22 cellular contexts compared by ENCODE assay signal in the genomic region with DNA sequence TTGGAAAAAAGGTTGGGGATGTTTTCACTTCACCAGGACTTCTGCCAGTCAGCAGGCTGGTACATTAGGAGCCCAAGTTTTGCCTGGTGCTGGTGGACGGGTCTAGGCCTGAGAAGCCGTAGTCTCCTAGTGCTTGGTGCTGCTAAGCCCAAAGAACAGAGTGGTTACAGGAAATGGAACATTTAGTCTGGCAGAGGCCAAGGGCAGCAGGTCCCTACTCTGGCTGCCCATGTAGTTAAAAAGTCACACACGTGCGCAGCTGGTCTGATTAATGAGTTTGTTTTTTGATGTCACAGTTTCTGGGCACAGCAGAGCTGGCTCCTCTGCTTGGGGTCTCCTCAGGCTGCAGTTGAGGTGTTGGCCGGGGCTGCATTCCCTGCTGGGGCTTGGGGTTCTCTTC. TPM values are rescaled to one million over a fixed set of nuclear protein-coding genes. Genes with fewer than 3 reads are reported as not detected.
DNase-seq lines count a peak whose midpoint lies in the region; ATAC-seq, FAIRE-seq and TF ChIP-seq lines count a peak whose summit lies in the region.
"Had no signal": no experiment of that assay in that cellular context is flagged by ENCODE, and none has a peak within 500 bp of the region (broad histone marks: within the 10 kb centered on the region; RNA-seq: fewer than 3 reads in every experiment).

No MANE protein-coding gene starts in this region.

- DNase-seq in COLO668 (lab: John Stamatoyannopoulos, UW; ENCODE audit: unreplicated experiment) (peak; percentile 42), HL-60 (ENCODE audit: low read depth in 1 of 2, low spot score in 1 of 2) (no peak), ascending aorta (ENCODE audit: low spot score in 2 of 2) (no peak), pancreas (peak in 2 of 6 donors; percentile 46 to 58), cortex of kidney (lab: John Stamatoyannopoulos, UW) (no peak), omental fat pad (ENCODE audit: low spot score) (no peak)
- DNase-seq in stimulated activated naive CD4-positive, alpha-beta T cell treated with Interleukin-2 at 50 U/mL for 16 hours (lab: John Stamatoyannopoulos, UW), result no peak
- DNase-seq: activated CD4-positive, alpha-beta memory T cell treated with anti-CD3 and anti-CD28 coated beads for 36 hours; activated naive CD4-positive, alpha-beta T cell treated with Interleukin-2 at 50 U/mL for 16 hours; GF-D8; KBM-7; NCI-H2029; stimulated activated naive CD4-positive, alpha-beta T cell; SW 1271; upper lobe of right lung had no signal

- H3K27me3 ChIP-seq in HL-60 (ENCODE audit: insufficient read depth, poor library complexity, severe bottlenecking) (no peaks in the 10 kb centered on the region), ascending aorta (no peaks in the 10 kb centered on the region), pancreas (no peaks in the 10 kb centered on the region)
- H3K27me3 ChIP-seq: upper lobe of right lung had no signal

- H3K36me3 ChIP-seq in ascending aorta (no peaks in the 10 kb centered on the region), pancreas (no peaks in the 10 kb centered on the region)
- H3K36me3 ChIP-seq: upper lobe of right lung had no signal

- H3K4me3 ChIP-seq in HL-60 (replicated peaks; ENCODE audit: insufficient read depth, low read length), result no peak overlapping the region
- H3K4me3 ChIP-seq in ascending aorta, result no peak overlapping the region
- H3K4me3 ChIP-seq in pancreas, result no peak overlapping the region
- H3K4me3 ChIP-seq: coronary artery, lung, upper lobe of right lung had no signal

- H3K27ac ChIP-seq in HL-60 (replicated peaks) (peak overlapping the region; percentile 12; the same call in 1 of the 2 replicates), ascending aorta (peak overlapping the region; percentile 73 to 80), pancreas (peak overlapping the region; percentile 52 to 80 (median 74))
- H3K27ac ChIP-seq: coronary artery, upper lobe of right lung had no signal

- FAIRE-seq in pancreas (lab: Jason Lieb, UNC), result no peak
- FAIRE-seq: D721Med, islet of Langerhans had no signal

- peak; percentile 56 to 73 (median 61) for ATAC-seq in pancreas
- no peak for ATAC-seq in omental fat pad (ENCODE audit: low FRiP score)
- ATAC-seq: HCT116, sciatic nerve, upper lobe of right lung had no signal

- H3K4me1 ChIP-seq in ascending aorta (peaks cover 24 to 48% of the 10 kb centered on the region in 2 donors), pancreas (peaks cover 18 to 37% (median 19%) of the 10 kb centered on the region in 3 donors)

- H3K9me3 ChIP-seq in ascending aorta, result no peaks in the 10 kb centered on the region
- H3K9me3 ChIP-seq in pancreas, result no peaks in the 10 kb centered on the region
- H3K9me3 ChIP-seq: upper lobe of right lung had no signal

- 26 to 32% methylated on average over 5 of the region's 5 CpGs for WGBS in pancreas, 2 donors

- intact Hi-C loops in ascending aorta (cut with DNase I), result loop anchor here (2.0 kb wide), 1 partner anchor 44 kb away; no protein-coding TSS in a partner anchor
- intact Hi-C loops in pancreas (cut with DNase I), result no loop called here

- TF ChIP-seq CTCF in HL-60 (IDR thresholded peaks at IDR 0.05; ENCODE audit: insufficient read depth, low read length), result no peak
- TF ChIP-seq CTCF in ascending aorta (IDR thresholded peaks at IDR 0.05), result no peak
- no peak for TF ChIP-seq CTCF in pancreas (IDR thresholded peaks at IDR 0.05)
- TF ChIP-seq CTCF in omental fat pad (IDR thresholded peaks at IDR 0.05), result no peak

RNA-seq across cellular contexts. Expression of a gene that starts 20.6 kb away (rescaled TPM):
- total RNA-seq in ascending aorta, result 216 TPM
- total RNA-seq in pancreas, result 10 to 100 TPM; 17.1 to 35.9 (median 20.5) TPM
- polyA plus RNA-seq in pancreas, result 10 to 100 TPM; 15.5 to 16.5 TPM
- 100 to 1,000 TPM in 1 of 4 donors, 10 to 100 TPM in 3; 34.8 to 128 (median 51.4) TPM for total RNA-seq in omental fat pad

RNA-seq across cellular contexts. Expression of a gene that starts 55.6 kb away (rescaled TPM):
- total RNA-seq in ascending aorta, result 1.8 TPM
- 1 to 10 TPM; 1.2 to 4.4 (median 2.3) TPM for total RNA-seq in pancreas
- 1 to 10 TPM; 3.5 to 7.3 TPM for polyA plus RNA-seq in pancreas
- 1 to 10 TPM; 1.6 to 5.7 (median 2.9) TPM for total RNA-seq in omental fat pad

RNA-seq across cellular contexts. Expression of a gene that starts 59.1 kb away (rescaled TPM):
- not detected for total RNA-seq in ascending aorta
- total RNA-seq in pancreas, result under 1 TPM; 0.51 to 0.97 (median 0.73) TPM
- polyA plus RNA-seq in pancreas, result 1 to 10 TPM in 1 of 2 donors, under 1 TPM in 1; 0.91 to 2.1 TPM
- total RNA-seq in omental fat pad, result 1 to 10 TPM in 1 of 4 donors, not detected in 3; 1.3 TPM
- total RNA-seq: osteocyte, upper lobe of right lung had no signal

Comparison
In these comparisons a context has a peak if more than half of its experiments do, and no peak if none do; other contexts are left out.
1. H3K27ac ChIP-seq: peak in every context shown above with its lines; median percentile 76 in ascending aorta; 74 in pancreas; 12 in HL-60.